8 cellular contexts compared by ENCODE assay signal in genomic region chr17:60139438-60140285, GRCh38. TPM values are rescaled to one million over a fixed set of nuclear protein-coding genes. Genes with fewer than 3 reads are reported as not detected.
DNase-seq lines count a peak whose midpoint lies in the region; ATAC-seq and TF ChIP-seq lines count a peak whose summit lies in the region.

No MANE protein-coding gene starts in this region.

- H3K4me2 ChIP-seq in MM.1S (ENCODE audit: low read depth, low read length): peak overlapping the region; percentile 29; the same call in 1 of the 2 replicates

- no peak overlapping the region for H2AFZ ChIP-seq in MM.1S (ENCODE audit: low read length)

- H3K4me1 Mint-ChIP-seq in activated T-cell treated with anti-CD3 and anti-CD28 coated beads, Interleukin-2, amount 50 U/mL, for 72 hours (ENCODE audit: low read depth): peaks cover 42% of the 10 kb centered on the region

- H3K27ac Mint-ChIP-seq in activated T-cell treated with anti-CD3 and anti-CD28 coated beads, Interleukin-2, amount 50 U/mL, for 72 hours: no peak overlapping the region

- no peaks in the 10 kb centered on the region for H3K9me2 ChIP-seq in MM.1S (replicated peaks; ENCODE audit: insufficient read depth, low read length)

- H3K9me3 Mint-ChIP-seq in activated T-cell treated with anti-CD3 and anti-CD28 coated beads, Interleukin-2, amount 50 U/mL, for 72 hours: peaks cover 0 to 1% of the 10 kb centered on the region in 2 donors

- H3K27me3 Mint-ChIP-seq in activated T-cell treated with anti-CD3 and anti-CD28 coated beads, Interleukin-2, amount 50 U/mL, for 72 hours (ENCODE audit: low read depth): peaks cover 81% of the 10 kb centered on the region

- no peaks in the 10 kb centered on the region for H3F3A ChIP-seq in MM.1S (ENCODE audit: insufficient read depth, low read length)

- no peak overlapping the region for H3K4me3 ChIP-seq in BE2C (ENCODE audit: low read depth, low read length)
- no peak overlapping the region for H3K4me3 ChIP-seq in MM.1S (ENCODE audit: low read length)
- no peak overlapping the region for H3K4me3 ChIP-seq in fibroblast of villous mesenchyme (ENCODE audit: low read depth, low read length)
- H3K4me3 ChIP-seq in thoracic aorta: peak overlapping the region; percentile 36

- H3K9me3 ChIP-seq in BE2C (no peaks in the 10 kb centered on the region), MM.1S (replicated peaks; ENCODE audit: insufficient read depth, low read length) (no peaks in the 10 kb centered on the region), thoracic aorta (no peaks in the 10 kb centered on the region)

- ATAC-seq in activated T-cell treated with anti-CD3 and anti-CD28 coated beads, Interleukin-2, amount 50 U/mL, for 72 hours (replicated peaks in 1 of 2): peak in 1 of 2 donors; percentile 23
- ATAC-seq in thoracic aorta (ENCODE audit: insufficient number of reproducible peaks, low FRiP score, low read depth) (no peak), GM18909 (IDR thresholded peaks at IDR 0.05; ENCODE audit: poor library complexity, unreplicated experiment) (no peak)

- TF ChIP-seq CTCF in BE2C (IDR thresholded peaks at IDR 0.05; ENCODE audit: low read depth, low read length) (no peak), MM.1S (IDR thresholded peaks at IDR 0.05; ENCODE audit: low read length) (peak; percentile 55), fibroblast of villous mesenchyme (IDR thresholded peaks at IDR 0.05; ENCODE audit: insufficient read depth, low read depth, low read length) (peak; percentile 64), thoracic aorta (IDR thresholded peaks at IDR 0.05) (peak; percentile 51)

- no peaks in the 10 kb centered on the region for H4K20me1 ChIP-seq in MM.1S (ENCODE audit: insufficient read depth, low read length)

- H3K9ac ChIP-seq in MM.1S (ENCODE audit: low read length): no peak overlapping the region

- no peak overlapping the region for H3K27ac ChIP-seq in MM.1S (ENCODE audit: low read length)
- no peak overlapping the region for H3K27ac ChIP-seq in thoracic aorta

- H3K27me3 ChIP-seq in BE2C (no peaks in the 10 kb centered on the region), MM.1S (replicated peaks; ENCODE audit: insufficient read depth, low read length) (peaks cover 44% of the 10 kb centered on the region), thoracic aorta (replicated peaks; ENCODE audit: insufficient read depth) (peaks cover 11% of the 10 kb centered on the region)

- DNase-seq in BE2C (peak; percentile 11), MM.1S (peak; percentile 49), fibroblast of villous mesenchyme (ENCODE audit: low read depth) (peak; percentile 73), nucleus accumbens (lab: John Stamatoyannopoulos, UW) (peak in 33 of 56 donors; percentile 4 to 69 (median 26)), thoracic aorta (ENCODE audit: low spot score) (no peak), NCI-H1436 treated with DMSO at 0.1 percent for 48 hours (lab: John Stamatoyannopoulos, UW) (no peak)
- DNase-seq in activated T-cell treated with anti-CD3 and anti-CD28 coated beads, Interleukin-2, amount 50 U/mL, for 72 hours: peak; percentile 71 to 80

- H3K36me3 Mint-ChIP-seq in activated T-cell treated with anti-CD3 and anti-CD28 coated beads, Interleukin-2, amount 50 U/mL, for 72 hours (ENCODE audit: insufficient read depth in 2 of 2): peaks cover 4% of the 10 kb centered on the region in 2 donors

- peak overlapping the region; percentile 59 to 60 for H3K4me3 Mint-ChIP-seq in activated T-cell treated with anti-CD3 and anti-CD28 coated beads, Interleukin-2, amount 50 U/mL, for 72 hours

- no peaks in the 10 kb centered on the region for H3K36me3 ChIP-seq in BE2C
- no peaks in the 10 kb centered on the region for H3K36me3 ChIP-seq in MM.1S (replicated peaks; ENCODE audit: insufficient read depth, low read length)
- no peaks in the 10 kb centered on the region for H3K36me3 ChIP-seq in thoracic aorta

- H3K79me2 ChIP-seq in MM.1S (ENCODE audit: low read length): no peaks in the 10 kb centered on the region

- peaks cover 5% of the 10 kb centered on the region for H3K4me1 ChIP-seq in BE2C
- H3K4me1 ChIP-seq in MM.1S (ENCODE audit: low read length): 0 out of 2 replicates have a peak, but pooled peaks cover 4% of the 10 kb centered on the region
- H3K4me1 ChIP-seq in thoracic aorta (ENCODE audit: control insufficient read depth in 1 of 2, low read depth in 2 of 2): peaks cover 2 to 40% of the 10 kb centered on the region in 2 donors

RNA-seq across cellular contexts. Expression of gene CA4, which starts 10.1 kb away (rescaled TPM):
- 0.43 TPM for polyA plus RNA-seq in BE2C (2012; ENCODE audit: insufficient read depth, insufficient read length, low read depth)
- total RNA-seq in activated T-cell treated with anti-CD3 and anti-CD28 coated beads, Interleukin-2, amount 50 U/mL, for 72 hours: not detected
- total RNA-seq in fibroblast of villous mesenchyme (not detected in 2 replicates), thoracic aorta (1 to 10 TPM; 1.2 to 4.3 TPM)

Comparison
In these comparisons a context has a peak if more than half of its experiments do, and no peak if none do; other contexts are left out.
1. DNase-seq: peak in BE2C (single experiment), MM.1S (single experiment), activated T-cell treated with anti-CD3 and anti-CD28 coated beads, Interleukin-2, amount 50 U/mL, for 72 hours (2 of 2), fibroblast of villous mesenchyme (single experiment) and nucleus accumbens (33 of 56); none in thoracic aorta (single experiment) and NCI-H1436 treated with DMSO at 0.1 percent for 48 hours (single experiment).